ENCODE assay signal across 8 cellular contexts in genomic region chr2:235669983-235670962, GRCh38.
A peak's percentile ranks its signal among the peaks of the same experiment; 100 is the strongest.
DNase-seq lines count a peak whose midpoint lies in the region; ATAC-seq, FAIRE-seq and TF ChIP-seq lines count a peak whose summit lies in the region.

No MANE protein-coding gene starts in this region.

- H3K18ac ChIP-seq in neuronal stem cell (ENCODE audit: low read length), result peak overlapping the region; percentile 83

- H3K27ac ChIP-seq in SK-N-MC (no peak overlapping the region), neuronal stem cell (replicated peaks; ENCODE audit: low read length) (no peak overlapping the region)

- no peak overlapping the region for H2BK12ac ChIP-seq in neuronal stem cell (ENCODE audit: low read length)

- H3K9me3 ChIP-seq in SK-N-MC (ENCODE audit: low read depth, low read length), result no peaks in the 10 kb centered on the region
- H3K9me3 ChIP-seq in neuronal stem cell (replicated peaks in 1 of 2; ENCODE audit: control insufficient read depth in 2 of 2, insufficient read depth in 1 of 2, low read depth in 1 of 2, low read length in 2 of 2), result no peaks in the 10 kb centered on the region

- H3K27me3 ChIP-seq in neuronal stem cell (ENCODE audit: control insufficient read depth in 3 of 3, insufficient read depth in 3 of 3, low read depth in 1 of 3, low read length in 3 of 3), result peaks cover 0 to 6% (median 0%) of the 10 kb centered on the region in 3 experiments

- peak overlapping the region; percentile 76 for H2AFZ ChIP-seq in neuronal stem cell (ENCODE audit: low read length)

- H3K4me3 ChIP-seq in SK-N-MC (peak overlapping the region; percentile 69), neuronal stem cell (ENCODE audit: low read length in 2 of 2) (peak overlapping the region; percentile 60 to 89)

- ATAC-seq in GM18520 (IDR thresholded peaks at IDR 0.05; ENCODE audit: unreplicated experiment), result no peak
- ATAC-seq in GM19328 (IDR thresholded peaks at IDR 0.05; ENCODE audit: unreplicated experiment), result no peak

- DNase-seq in HEK293T (ENCODE audit: extremely low spot score) (peak; percentile 30), SK-N-MC (ENCODE audit: low read depth, low spot score) (no peak), foreskin melanocyte (peak; percentile 27), neuronal stem cell (ENCODE audit: low spot score) (peak; percentile 62), NCI-H446 treated with DMSO at 0.1 percent for 48 hours (lab: John Stamatoyannopoulos, UW) (no peak), GM12892 (ENCODE audit: insufficient read length) (no peak)

- H3K4me1 ChIP-seq in neuronal stem cell (ENCODE audit: control insufficient read depth in 2 of 2, insufficient read depth in 1 of 2, low read depth in 1 of 2, low read length in 2 of 2), result peaks cover 12 to 27% of the 10 kb centered on the region in 2 donors

- H3K14ac ChIP-seq in neuronal stem cell (ENCODE audit: low read length), result peak overlapping the region; percentile 42

- WGBS in neuronal stem cell (ENCODE audit: extremely low coverage in 2 of 2, insufficient read length in 2 of 2, insufficient replicate concordance in 1 of 2), 2 donors, result no CpG with 5 or more reads among the region's 148 CpGs

- no peak for FAIRE-seq in GM12892 (lab: Jason Lieb, UNC)

- H3K23ac ChIP-seq in neuronal stem cell (ENCODE audit: low read depth, low read length, poor library complexity), result peak overlapping the region; percentile 87

- no peak overlapping the region for H2BK120ac ChIP-seq in neuronal stem cell (ENCODE audit: low read depth, low read length)

- CTCF ChIA-PET in HEK293T (lab: Yijun Ruan, JAX), result no interaction called here

- H2BK15ac ChIP-seq in neuronal stem cell (ENCODE audit: low read length), result no peak overlapping the region

- POLR2A ChIA-PET in HEK293T (lab: Yijun Ruan, JAX), result no interaction called here

- H4K8ac ChIP-seq in neuronal stem cell (ENCODE audit: low read depth, low read length), result no peak overlapping the region

- H2AK5ac ChIP-seq in neuronal stem cell (ENCODE audit: low read depth, low read length), result peak overlapping the region; percentile 54

- no peak overlapping the region for H3K4ac ChIP-seq in neuronal stem cell (ENCODE audit: low read length)

- TF ChIP-seq POLR2A in GM12892 (IDR thresholded peaks at IDR 0.05; ENCODE audit: low read depth, low read length), result no peak

- no peak overlapping the region for H4K91ac ChIP-seq in neuronal stem cell (ENCODE audit: low read depth, low read length, poor library complexity)

- H3K79me1 ChIP-seq in neuronal stem cell (ENCODE audit: low read depth, low read length), result peaks cover 6% of the 10 kb centered on the region

- peak overlapping the region; percentile 96 for H3K4me2 ChIP-seq in neuronal stem cell (ENCODE audit: insufficient read depth, low read length, poor library complexity, severe bottlenecking)

- no peaks in the 10 kb centered on the region for H3K36me3 ChIP-seq in SK-N-MC (ENCODE audit: insufficient read depth, low read length)
- peaks cover 0 to 23% of the 10 kb centered on the region in 2 donors for H3K36me3 ChIP-seq in neuronal stem cell (replicated peaks in 1 of 2; ENCODE audit: control insufficient read depth in 2 of 2, insufficient read depth in 2 of 2, low read length in 2 of 2)

- peak overlapping the region; percentile 30 for H2BK5ac ChIP-seq in neuronal stem cell (ENCODE audit: low read length)

- H3K9ac ChIP-seq in SK-N-MC (ENCODE audit: insufficient read length) (no peak overlapping the region), neuronal stem cell (ENCODE audit: low read depth, low read length, poor library complexity) (peak overlapping the region; percentile 94)

TF ChIP-seq in HEK293T, 16 proteins besides CTCF, POLR2A, EP300 and RAD21:
- TF ChIP-seq TARDBP (IDR thresholded peaks at IDR 0.05), result no peak
- TF ChIP-seq SUZ12 (IDR thresholded peaks at IDR 0.05), result no peak
- no peak for TF ChIP-seq ARNT (IDR thresholded peaks at IDR 0.05)
- no peak for TF ChIP-seq SP1 (IDR thresholded peaks at IDR 0.05)
- TF ChIP-seq PKNOX1 (IDR thresholded peaks at IDR 0.05), result no peak
TF ChIP-seq in HEK293T: peak in this region for 0.

Comparison
In these comparisons a context has a peak if more than half of its experiments do, and no peak if none do; other contexts are left out.
1. DNase-seq: peak in HEK293T (single experiment), foreskin melanocyte (single experiment) and neuronal stem cell (single experiment); none in SK-N-MC (single experiment), NCI-H446 treated with DMSO at 0.1 percent for 48 hours (single experiment) and GM12892 (single experiment).